Comparison of ENCODE assay signal across 11 cellular contexts in the genomic region with DNA sequence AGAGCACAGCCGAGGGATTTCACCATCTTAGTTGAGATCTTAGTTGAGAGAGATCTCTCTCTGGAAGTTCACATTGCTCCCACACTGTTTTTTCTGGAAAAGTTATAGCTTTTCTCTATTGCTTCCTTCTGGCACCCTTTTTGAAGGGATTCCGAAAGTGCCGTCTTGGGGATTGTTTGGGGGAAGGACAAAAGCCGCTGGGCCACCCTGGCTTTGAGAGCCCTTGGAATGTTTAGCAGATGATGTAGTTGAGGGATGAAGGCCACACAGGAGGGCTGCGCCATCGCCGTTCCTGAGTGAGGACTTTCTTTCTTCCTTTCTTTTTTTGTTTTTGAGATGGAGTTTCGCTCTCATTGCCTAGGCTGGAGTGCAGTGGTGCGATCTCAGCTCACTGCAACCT. TPM values are rescaled to one million over a fixed set of nuclear protein-coding genes. Genes with fewer than 3 reads are reported as not detected.
DNase-seq lines count a peak whose midpoint lies in the region; ATAC-seq and TF ChIP-seq lines count a peak whose summit lies in the region.
"Had no signal": no experiment of that assay in that cellular context is flagged by ENCODE, and none has a peak within 500 bp of the region (broad histone marks: within the 10 kb centered on the region; RNA-seq: fewer than 3 reads in every experiment).

No MANE protein-coding gene starts in this region.

- WGBS in tibial nerve, 2 donors = 37 to 41% methylated on average over 9 of the region's 9 CpGs

- no peak for TF ChIP-seq CTCF in tibial nerve (IDR thresholded peaks at IDR 0.05)

- H3K27me3 ChIP-seq in muscle layer of colon (ENCODE audit: control insufficient read depth in 1 of 2, insufficient read depth in 2 of 2, low read length in 2 of 2) (no peaks in the 10 kb centered on the region), tibial nerve (no peaks in the 10 kb centered on the region)

- H3K4me3 ChIP-seq in muscle layer of colon (ENCODE audit: low read depth in 1 of 2, low read length in 2 of 2) (no peak overlapping the region), tibial nerve (no peak overlapping the region)

- H3K27ac ChIP-seq in cingulate gyrus (ENCODE audit: low read depth, low read length) = peak overlapping the region; percentile 95
- peak overlapping the region; percentile 60 for H3K27ac ChIP-seq in muscle layer of colon (ENCODE audit: low read depth, low read length)
- H3K27ac ChIP-seq in tibial nerve = peak overlapping the region; percentile 24 to 93 (median 84)

- H3K4me1 ChIP-seq in muscle layer of colon (ENCODE audit: insufficient read depth, low read length) (peaks cover 88% of the 10 kb centered on the region), tibial nerve (peaks cover 0 to 100% (median 91%) of the 10 kb centered on the region in 4 donors)

- peaks cover 78% of the 10 kb centered on the region for H3K4me1 Mint-ChIP-seq in activated CD8-positive, alpha-beta memory T cell treated with anti-CD3 and anti-CD28 coated beads, Interleukin-2, amount 10 ng/mL, durations not matched to agents 7 days and 5 days

- H3K36me3 ChIP-seq in muscle layer of colon (ENCODE audit: insufficient read depth, low read length) (no peaks in the 10 kb centered on the region), tibial nerve (no peaks in the 10 kb centered on the region)

- H3K9ac ChIP-seq in muscle layer of colon (ENCODE audit: low read length) = no peak overlapping the region

- no peak for TF ChIP-seq POLR2A in tibial nerve (IDR thresholded peaks at IDR 0.05)

- no peaks in the 10 kb centered on the region for H3K9me3 Mint-ChIP-seq in activated CD8-positive, alpha-beta memory T cell treated with anti-CD3 and anti-CD28 coated beads, Interleukin-2, amount 10 ng/mL, durations not matched to agents 7 days and 5 days (ENCODE audit: low read depth)

- no peak overlapping the region for H3K4me3 Mint-ChIP-seq in activated CD8-positive, alpha-beta memory T cell treated with anti-CD3 and anti-CD28 coated beads, Interleukin-2, amount 10 ng/mL, durations not matched to agents 7 days and 5 days

- no peak for TF ChIP-seq EP300 in tibial nerve (IDR thresholded peaks at IDR 0.05)

- H3K9me3 ChIP-seq in muscle layer of colon (ENCODE audit: low read length) (no peaks in the 10 kb centered on the region), tibial nerve (no peaks in the 10 kb centered on the region)

- peaks cover 2% of the 10 kb centered on the region for H3K36me3 Mint-ChIP-seq in activated CD8-positive, alpha-beta memory T cell treated with anti-CD3 and anti-CD28 coated beads, Interleukin-2, amount 10 ng/mL, durations not matched to agents 7 days and 5 days

- H3K27me3 Mint-ChIP-seq in activated CD8-positive, alpha-beta memory T cell treated with anti-CD3 and anti-CD28 coated beads, Interleukin-2, amount 10 ng/mL, durations not matched to agents 7 days and 5 days = no peaks in the 10 kb centered on the region

- CTCF ChIA-PET in activated CD8-positive, alpha-beta memory T cell treated with anti-CD3 and anti-CD28 coated beads, Interleukin-2, amount 10 ng/mL, durations not matched to agents 7 days and 5 days (lab: Charles Lee) = interaction anchor here (4.8 kb wide), 1 partner anchor 15 kb away, joined by 45 read pairs; the partner anchor contains the start of gene PLEKHG3

- ATAC-seq in activated CD8-positive, alpha-beta memory T cell treated with anti-CD3 and anti-CD28 coated beads, Interleukin-2, amount 10 ng/mL, durations not matched to agents 7 days and 5 days = no peak

- H3K27ac Mint-ChIP-seq in activated CD8-positive, alpha-beta memory T cell treated with anti-CD3 and anti-CD28 coated beads, Interleukin-2, amount 10 ng/mL, durations not matched to agents 7 days and 5 days = peak overlapping the region; percentile 13

- DNase-seq in activated CD8-positive, alpha-beta memory T cell treated with anti-CD3 and anti-CD28 coated beads, Interleukin-2, amount 10 ng/mL, durations not matched to agents 7 days and 5 days = no peak
- DNase-seq in activated CD8-positive, alpha-beta memory T cell treated with anti-CD3 and anti-CD28 coated beads for 24 hours = no peak
- DNase-seq in tibial nerve (ENCODE audit: low spot score in 2 of 2) = no peak
- no peak for DNase-seq in NCI-H1105 (lab: John Stamatoyannopoulos, UW)
- no peak for DNase-seq in anterior cingulate cortex (lab: John Stamatoyannopoulos, UW)
- DNase-seq in EL = no peak
- DNase-seq: NCI-H446; SIG-M5; stimulated activated naive CD4-positive, alpha-beta T cell had no signal

RNA-seq across cellular contexts. Expression of gene PLEKHG3, which starts 17.7 kb away (rescaled TPM):
- total RNA-seq in activated CD8-positive, alpha-beta memory T cell treated with anti-CD3 and anti-CD28 coated beads, Interleukin-2, amount 10 ng/mL, durations not matched to agents 7 days and 5 days = 10 to 100 TPM; 11.9 to 28.2 TPM
- total RNA-seq in tibial nerve = 10 to 100 TPM; 33.3 to 73.9 (median 63.1) TPM
